8 cellular contexts compared by ENCODE assay signal in the genomic region with DNA sequence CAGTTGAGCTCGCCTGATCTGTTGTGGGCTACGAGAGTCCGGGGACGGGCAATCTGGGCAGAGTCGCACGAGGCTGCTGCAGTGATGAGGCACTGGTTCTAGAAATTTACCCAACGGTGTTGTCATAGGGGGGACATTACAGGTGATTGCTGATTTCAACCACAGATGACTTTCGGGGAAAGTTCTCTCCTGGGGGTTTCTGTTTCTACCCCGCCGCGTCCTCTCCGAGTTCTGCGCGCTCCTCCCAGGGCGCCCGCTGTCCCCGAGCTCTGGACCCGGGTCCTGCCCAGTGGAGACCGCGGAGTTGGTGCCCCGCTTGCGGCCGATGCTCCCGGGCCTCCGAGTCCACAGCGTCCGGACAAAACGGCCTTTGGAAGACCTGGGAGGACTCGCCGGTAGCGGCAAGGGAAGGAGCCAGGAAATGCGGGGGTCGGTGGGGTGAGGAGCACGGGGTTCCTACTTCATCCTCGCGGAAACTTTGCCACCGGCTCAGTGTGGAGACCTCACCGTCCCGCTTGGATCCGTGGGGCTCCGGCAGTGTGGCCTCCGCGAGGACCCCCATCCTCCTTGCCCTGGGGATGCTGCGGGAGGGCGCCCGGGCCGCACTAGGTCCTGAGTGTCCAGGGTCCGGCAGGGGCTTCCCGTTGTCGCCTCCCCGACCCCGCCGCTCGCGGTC. TPM values are rescaled to one million over a fixed set of nuclear protein-coding genes. Genes with fewer than 3 reads are reported as not detected.
DNase-seq lines count a peak whose midpoint lies in the region; ATAC-seq and TF ChIP-seq lines count a peak whose summit lies in the region.

No MANE protein-coding gene starts in this region.

- H3K4me2 ChIP-seq in PC-3 (ENCODE audit: low read length), result no peak overlapping the region

- ATAC-seq in Panc1 (peak; percentile 50), GM18868 (IDR thresholded peaks at IDR 0.05; ENCODE audit: unreplicated experiment) (no peak), HG02571 (IDR thresholded peaks at IDR 0.05; ENCODE audit: unreplicated experiment) (no peak), PC-3 (no peak)

- no peak overlapping the region for H2AFZ ChIP-seq in PC-3 (ENCODE audit: low read length)

- H3K9me3 Mint-ChIP-seq in neural crest cell, result no peaks in the 10 kb centered on the region

- peak overlapping the region; percentile 38 for H3K4me3 Mint-ChIP-seq in neural crest cell

- no peak overlapping the region for H3K27ac Mint-ChIP-seq in neural crest cell (ENCODE audit: unreplicated experiment)

- no peaks in the 10 kb centered on the region for H3K79me2 ChIP-seq in PC-3 (ENCODE audit: low read length)

- no peak for TF ChIP-seq POLR2A in esophagus muscularis mucosa (IDR thresholded peaks at IDR 0.05; ENCODE audit: low read depth)

- H3K27me3 ChIP-seq in A673 (replicated peaks; ENCODE audit: insufficient read depth, low read depth, low read length, poor library complexity), result peaks cover 86% of the 10 kb centered on the region
- H3K27me3 ChIP-seq in Panc1 (ENCODE audit: control insufficient read depth, insufficient read depth, low read length), result peaks cover 41% of the 10 kb centered on the region
- H3K27me3 ChIP-seq in esophagus muscularis mucosa, result peaks cover 0 to 76% (median 35%) of the 10 kb centered on the region in 4 donors
- peaks cover 20% of the 10 kb centered on the region for H3K27me3 ChIP-seq in PC-3 (ENCODE audit: low read length)

- in situ Hi-C loops in Panc1 (cut with HindIII; ENCODE audit: low pct_unique_long_range_greater_than_20kb, low sequenced_read_pairs), result no loop called here

- no peak for TF ChIP-seq EP300 in esophagus muscularis mucosa (IDR thresholded peaks at IDR 0.05)

- H3K4me1 ChIP-seq in A673 (ENCODE audit: insufficient read depth, low read length, poor library complexity, severe bottlenecking) (no peaks in the 10 kb centered on the region), Panc1 (ENCODE audit: control insufficient read depth, insufficient read depth, low read length) (no peaks in the 10 kb centered on the region), esophagus muscularis mucosa (peaks cover 15 to 18% (median 16%) of the 10 kb centered on the region in 4 donors), PC-3 (ENCODE audit: insufficient read depth, low read length) (no peaks in the 10 kb centered on the region)

- no peaks in the 10 kb centered on the region for H3K9me2 ChIP-seq in PC-3 (replicated peaks; ENCODE audit: low read length)

- H3K27ac ChIP-seq in A673 (ENCODE audit: low read depth, low read length, poor library complexity, severe bottlenecking) (no peak overlapping the region), Panc1 (ENCODE audit: low read length) (no peak overlapping the region), esophagus muscularis mucosa (replicated peaks in 1 of 4) (no peak overlapping the region), PC-3 (ENCODE audit: low read length) (no peak overlapping the region)

- TF ChIP-seq CTCF in A673 (conservative IDR thresholded peaks at IDR 0.05; ENCODE audit: low read depth, low read length) (no peak), Panc1 (IDR thresholded peaks at IDR 0.05) (no peak), esophagus muscularis mucosa (IDR thresholded peaks at IDR 0.05) (no peak), neural crest cell (conservative IDR thresholded peaks at IDR 0.05) (no peak), PC-3 (conservative IDR thresholded peaks at IDR 0.05; ENCODE audit: low read depth, low read length) (no peak)

- H3K9ac ChIP-seq in PC-3 (ENCODE audit: low read length), result no peak overlapping the region

- 3% methylated on average over 16 of the region's 55 CpGs for WGBS in esophagus muscularis mucosa

- intact Hi-C loops in A673 (cut with micrococcal nuclease; ENCODE audit: unreplicated experiment) (no loop called here), Panc1 (cut with micrococcal nuclease; ENCODE audit: unreplicated experiment) (no loop called here), esophagus muscularis mucosa (cut with DNase I) (no loop called here), PC-3 (cut with micrococcal nuclease) (no loop called here)

- H3K4me3 ChIP-seq in A673 (ENCODE audit: low read depth, low read length, poor library complexity, severe bottlenecking), result peak overlapping the region; percentile 15
- peak overlapping the region; percentile 23 to 47 for H3K4me3 ChIP-seq in Panc1 (ENCODE audit: low read depth in 2 of 2, low read length in 2 of 2)
- peak overlapping the region; percentile 23 to 50 (median 32) for H3K4me3 ChIP-seq in esophagus muscularis mucosa
- H3K4me3 ChIP-seq in PC-3 (ENCODE audit: low read length), result no peak overlapping the region

- H3K36me3 ChIP-seq in A673 (ENCODE audit: insufficient read depth, low read length, poor library complexity, severe bottlenecking) (no peaks in the 10 kb centered on the region), Panc1 (ENCODE audit: control insufficient read depth, insufficient read depth, low read length) (no peaks in the 10 kb centered on the region), esophagus muscularis mucosa (no peaks in the 10 kb centered on the region), PC-3 (ENCODE audit: low read depth, low read length) (no peaks in the 10 kb centered on the region)

- POLR2A ChIA-PET in A673 (lab: Charles Lee; ENCODE audit: low non-redundant PET) (no interaction called here), Panc1 (lab: Charles Lee) (no interaction called here), PC-3 (lab: Charles Lee; ENCODE audit: unreplicated experiment) (no interaction called here)

- H4K20me1 ChIP-seq in PC-3 (ENCODE audit: low read length), result no peaks in the 10 kb centered on the region

- DNase-seq in A673 (ENCODE audit: low spot score) (no peak), Panc1 (ENCODE audit: low read depth, low spot score) (no peak), esophagus muscularis mucosa (ENCODE audit: extremely low spot score) (no peak), neural crest cell (ENCODE audit: low read depth, low spot score) (no peak), PC-3 (no peak), RPMI8226 (no peak)

- BruUV-seq in A673 (replicated peaks; lab: Mats Ljungman, UMichigan), result no TSS peak
- BruUV-seq in Panc1 (replicated peaks; lab: Mats Ljungman, UMichigan), result no TSS peak
- BruUV-seq in PC-3 (replicated peaks; lab: Mats Ljungman, UMichigan), result no TSS peak

- H3K9me3 ChIP-seq in A673 (ENCODE audit: low read depth, low read length, poor library complexity, severe bottlenecking) (no peaks in the 10 kb centered on the region), Panc1 (ENCODE audit: control insufficient read depth, insufficient read depth, low read depth, low read length) (no peaks in the 10 kb centered on the region), esophagus muscularis mucosa (no peaks in the 10 kb centered on the region), PC-3 (ENCODE audit: low read length) (no peaks in the 10 kb centered on the region)

- no peaks in the 10 kb centered on the region for H3F3A ChIP-seq in PC-3 (ENCODE audit: low read length, unreplicated experiment)

- peaks cover 6% of the 10 kb centered on the region for H3K36me3 Mint-ChIP-seq in neural crest cell (ENCODE audit: low read depth)

- H3K27me3 Mint-ChIP-seq in neural crest cell (ENCODE audit: low read depth), result peaks cover 100% of the 10 kb centered on the region

- CTCF ChIA-PET in A673 (lab: Charles Lee), result no interaction called here
- CTCF ChIA-PET in Panc1 (lab: Charles Lee), result no interaction called here
- CTCF ChIA-PET in PC-3 (lab: Charles Lee), result no interaction called here

- peaks cover 14% of the 10 kb centered on the region for H3K4me1 Mint-ChIP-seq in neural crest cell

RNA-seq across cellular contexts. Expression of a gene that starts 12.3 kb away (rescaled TPM):
- total RNA-seq in A673 (2021), result not detected in 2 replicates
- total RNA-seq in Panc1 (2021; ENCODE audit: unreplicated experiment), result not detected
- not detected for polyA plus RNA-seq in Panc1 (2012; ENCODE audit: insufficient read length)
- total RNA-seq in esophagus muscularis mucosa, result not detected
- not detected in 2 replicates for total RNA-seq in neural crest cell
- total RNA-seq in PC-3 (2014; rRNA removed), result 1.1 and 3.6 TPM in 2 replicates

RNA-seq across cellular contexts. Expression of a gene that starts 31.3 kb away (rescaled TPM):
- total RNA-seq in A673 (2021) (1.5 and 1.6 TPM in 2 replicates), Panc1 (2021; ENCODE audit: unreplicated experiment) (2.4 TPM), esophagus muscularis mucosa (under 1 TPM in 3 of 4 donors, not detected in 1; 0.50 to 0.86 (median 0.65) TPM), neural crest cell (16.4 and 17.5 TPM in 2 replicates), PC-3 (2014; rRNA removed) (20.5 and 23.2 TPM in 2 replicates)
- polyA plus RNA-seq in Panc1 (2012; ENCODE audit: insufficient read length), result 1.6 TPM
